1 cellular context compared by ENCODE assay signal in genomic region chr6:31659649-31660223, GRCh38.
TF ChIP-seq lines count a peak whose summit lies in the region.

No MANE protein-coding gene starts in this region.

TF ChIP-seq in HepG2, 621 proteins besides CTCF, POLR2A, EP300 and RAD21 (continues in another document):
- 0 out of 2 replicates have a peak, but pooled peaks have one; percentile 51 for TF ChIP-seq ELF4 (CRISPR knock-in tag; IDR thresholded peaks at IDR 0.05; ENCODE audit: borderline replicate concordance)
- TF ChIP-seq REST (IDR thresholded peaks at IDR 0.05; ENCODE audit: borderline replicate concordance in 1 of 2, low read depth in 1 of 2, low read length in 2 of 2) = peak in 1 of 2 experiments; percentile 90; a peak in 2 of 4 replicates
- TF ChIP-seq ZNF691 (CRISPR knock-in tag; IDR thresholded peaks at IDR 0.05; ENCODE audit: borderline replicate concordance, low read depth) = 0 out of 2 replicates have a peak, but pooled peaks have one; percentile 2
- TF ChIP-seq MAFK (conservative IDR thresholded peaks at IDR 0.05 in 1 of 2, IDR thresholded peaks at IDR 0.05 in 1 of 2; ENCODE audit: low read length in 2 of 2) = no peak
- TF ChIP-seq MIER2 (CRISPR knock-in tag; IDR thresholded peaks at IDR 0.05) = peak; percentile 91
- peak; percentile 52; the same call in 1 of the 2 replicates for TF ChIP-seq GATA4 (IDR thresholded peaks at IDR 0.05; ENCODE audit: borderline replicate concordance, low read depth)
- TF ChIP-seq ZNF326 (CRISPR knock-in tag; IDR thresholded peaks at IDR 0.05; ENCODE audit: borderline replicate concordance) = 0 out of 2 replicates have a peak, but pooled peaks have one; percentile 37
- peak; percentile 19; the same call in 1 of the 2 replicates for TF ChIP-seq NFAT5 (CRISPR knock-in tag; IDR thresholded peaks at IDR 0.05)
- peak; percentile 38; the same call in 1 of the 2 replicates for TF ChIP-seq ZFP41 (CRISPR knock-in tag; IDR thresholded peaks at IDR 0.05; ENCODE audit: borderline replicate concordance)
- TF ChIP-seq ARNTL (CRISPR knock-in tag; IDR thresholded peaks at IDR 0.05) = 0 out of 2 replicates have a peak, but pooled peaks have one; percentile 28
- TF ChIP-seq ETV5 (CRISPR knock-in tag; IDR thresholded peaks at IDR 0.05; ENCODE audit: borderline replicate concordance) = peak; percentile 28; the same call in 1 of the 2 replicates
- TF ChIP-seq HNF1A (IDR thresholded peaks at IDR 0.05; ENCODE audit: low read depth) = no peak
- 0 out of 2 replicates have a peak, but pooled peaks have one; percentile 32 for TF ChIP-seq HNF1A (CRISPR knock-in tag; IDR thresholded peaks at IDR 0.05; ENCODE audit: borderline replicate concordance)
- TF ChIP-seq ZBTB10 (CRISPR knock-in tag; IDR thresholded peaks at IDR 0.05; ENCODE audit: borderline replicate concordance) = 0 out of 2 replicates have a peak, but pooled peaks have one; percentile 17
- no peak for TF ChIP-seq HMG20B (CRISPR knock-in tag; conservative IDR thresholded peaks at IDR 0.05)
- peak; percentile 20; the same call in 1 of the 2 replicates for TF ChIP-seq ZBTB26 (CRISPR knock-in tag; IDR thresholded peaks at IDR 0.05; ENCODE audit: borderline replicate concordance)
- TF ChIP-seq SAP130 (CRISPR knock-in tag; IDR thresholded peaks at IDR 0.05; ENCODE audit: low read depth) = peak; percentile 61; the same call in 1 of the 2 replicates
- TF ChIP-seq HMGXB4 (CRISPR knock-in tag; IDR thresholded peaks at IDR 0.05; ENCODE audit: borderline replicate concordance in 1 of 2, low read depth in 1 of 2) = 0 out of 4 replicates have a peak, but pooled peaks of 1 of the 2 experiments have one; percentile 12
- TF ChIP-seq ARID2 (CRISPR knock-in tag; IDR thresholded peaks at IDR 0.05; ENCODE audit: borderline replicate concordance) = no peak
- TF ChIP-seq SKI (IDR thresholded peaks at IDR 0.05; ENCODE audit: partially characterized antibody) = no peak
- TF ChIP-seq ZNF431 (CRISPR knock-in tag; IDR thresholded peaks at IDR 0.05; ENCODE audit: borderline replicate concordance, low read depth) = 0 out of 2 replicates have a peak, but pooled peaks have one; percentile 3
- 0 out of 2 replicates have a peak, but pooled peaks have one; percentile 33 for TF ChIP-seq ZNF232 (CRISPR knock-in tag; IDR thresholded peaks at IDR 0.05; ENCODE audit: borderline replicate concordance)
- TF ChIP-seq NONO (IDR thresholded peaks at IDR 0.05) = no peak
- 0 out of 2 replicates have a peak, but pooled peaks have one; percentile 4 for TF ChIP-seq NONO (CRISPR knock-in tag; conservative IDR thresholded peaks at IDR 0.05)
- no peak for TF ChIP-seq JUNB (CRISPR knock-in tag; IDR thresholded peaks at IDR 0.05; ENCODE audit: borderline replicate concordance)
- peak; percentile 15; the same call in 1 of the 2 replicates for TF ChIP-seq TBX2 (CRISPR knock-in tag; IDR thresholded peaks at IDR 0.05; ENCODE audit: borderline replicate concordance)
- TF ChIP-seq SSRP1 (CRISPR knock-in tag; IDR thresholded peaks at IDR 0.05) = peak; percentile 54; the same call in 1 of the 2 replicates
- 0 out of 2 replicates have a peak, but pooled peaks have one; percentile 11 for TF ChIP-seq TSC22D2 (CRISPR knock-in tag; IDR thresholded peaks at IDR 0.05; ENCODE audit: borderline replicate concordance)
- peak; percentile 60; the same call in 1 of the 2 replicates for TF ChIP-seq ZNF556 (CRISPR knock-in tag; IDR thresholded peaks at IDR 0.05; ENCODE audit: borderline replicate concordance)
- TF ChIP-seq ZNF430 (CRISPR knock-in tag; IDR thresholded peaks at IDR 0.05) = 0 out of 2 replicates have a peak, but pooled peaks have one; percentile 8
- peak; percentile 50; the same call in 1 of the 2 replicates for TF ChIP-seq ZNF605 (CRISPR knock-in tag; IDR thresholded peaks at IDR 0.05)
- TF ChIP-seq TCF12 (IDR thresholded peaks at IDR 0.05) = no peak
- TF ChIP-seq TCF12 (CRISPR knock-in tag; IDR thresholded peaks at IDR 0.05) = 0 out of 2 replicates have a peak, but pooled peaks have one; percentile 1
- TF ChIP-seq ZNF615 (CRISPR knock-in tag; IDR thresholded peaks at IDR 0.05; ENCODE audit: borderline replicate concordance) = 0 out of 2 replicates have a peak, but pooled peaks have one; percentile 4
- 0 out of 2 replicates have a peak, but pooled peaks have one; percentile 16 for TF ChIP-seq RELA (CRISPR knock-in tag; IDR thresholded peaks at IDR 0.05)
- peak; percentile 31; the same call in 1 of the 2 replicates for TF ChIP-seq SIN3A (IDR thresholded peaks at IDR 0.05; ENCODE audit: borderline replicate concordance, low read depth, low read length)
- TF ChIP-seq MEIS2 (CRISPR knock-in tag; IDR thresholded peaks at IDR 0.05) = peak; percentile 15; the same call in 1 of the 2 replicates
- no peak for TF ChIP-seq CBX5 (CRISPR knock-in tag; IDR thresholded peaks at IDR 0.05; ENCODE audit: borderline replicate concordance)
